14 cellular contexts compared by ENCODE assay signal in genomic region chr1:186577201-186577600, GRCh38.
"Had no signal": no experiment of that assay in that cellular context is flagged by ENCODE, and none has a peak within 500 bp of the region (broad histone marks: within the 10 kb centered on the region; RNA-seq: fewer than 3 reads in every experiment).

No MANE protein-coding gene starts in this region.

- ATAC-seq: right lobe of liver; stimulated activated naive CD8-positive, alpha-beta T cell treated with anti-CD3 and anti-CD28 coated beads, Interleukin-15, Interleukin-2, amounts not matched to agents 100 U/mL and 50 U/mL, for 24 hours had no signal

- DNase-seq: activated CD4-positive, alpha-beta T cell treated with anti-CD3 and anti-CD28 coated beads, Interleukin-2, amount 10 ng/mL, durations not matched to agents 7 days and 5 days; activated CD8-positive, alpha-beta memory T cell treated with anti-CD3 and anti-CD28 coated beads, Interleukin-2, amount 50 U/mL, for 48 hours; activated naive CD8-positive, alpha-beta T cell treated with anti-CD3 and anti-CD28 coated beads for 36 hours; amygdala; cortex of kidney; effector CD8-positive, alpha-beta T cell; foreskin melanocyte; head of caudate nucleus; immature natural killer cell; lower lobe of right lung; midbrain; stimulated activated naive CD8-positive, alpha-beta T cell treated with anti-CD3 and anti-CD28 coated beads, Interleukin-15, Interleukin-2, amounts not matched to agents 100 U/mL and 50 U/mL, for 24 hours; trophoblast cell had no signal

- H3K27ac ChIP-seq: lower lobe of right lung, right lobe of liver had no signal
